ENCODE assay signal across 2 cellular contexts in the genomic region with DNA sequence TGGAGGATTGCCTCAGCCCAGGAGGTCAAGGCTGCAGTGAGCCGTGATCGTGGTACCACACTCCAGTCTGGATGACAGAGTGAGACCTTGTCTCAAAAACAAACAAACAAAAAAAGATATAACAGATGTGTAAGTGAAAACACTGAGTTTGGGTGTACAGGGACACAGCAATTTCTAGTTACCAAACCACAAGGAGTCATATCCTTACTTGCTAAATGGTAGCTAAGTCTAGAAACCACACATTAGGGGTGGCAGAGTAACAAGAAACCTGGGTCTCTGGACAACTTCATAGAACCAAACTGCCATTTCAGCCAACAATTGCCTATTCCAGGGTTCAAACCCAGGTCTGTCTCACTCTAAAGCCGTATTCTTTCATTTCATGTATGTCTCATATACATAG.
A peak's percentile ranks its signal among the peaks of the same experiment; 100 is the strongest.
TF ChIP-seq lines count a peak whose summit lies in the region.

No MANE protein-coding gene starts in this region.

TF ChIP-seq in HEK293, 187 proteins besides CTCF, POLR2A, EP300 and RAD21:
- TF ChIP-seq ZNF133 (tag by site-specific recombination; IDR thresholded peaks at IDR 0.05), result peak; percentile 25; the same call in 1 of the 2 replicates
- TF ChIP-seq, protein P1, sequence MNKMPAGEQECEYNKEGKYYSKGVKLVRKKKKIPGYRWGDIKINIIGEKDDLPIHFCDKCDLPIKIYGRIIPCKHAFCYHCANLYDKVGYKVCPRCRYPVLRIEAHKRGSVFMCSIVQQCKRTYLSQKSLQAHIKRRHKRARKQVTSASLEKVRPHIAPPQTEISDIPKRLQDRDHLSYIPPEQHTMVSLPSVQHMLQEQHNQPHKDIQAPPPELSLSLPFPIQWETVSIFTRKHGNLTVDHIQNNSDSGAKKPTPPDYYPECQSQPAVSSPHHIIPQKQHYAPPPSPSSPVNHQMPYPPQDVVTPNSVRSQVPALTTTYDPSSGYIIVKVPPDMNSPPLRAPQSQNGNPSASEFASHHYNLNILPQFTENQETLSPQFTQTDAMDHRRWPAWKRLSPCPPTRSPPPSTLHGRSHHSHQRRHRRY (tag by site-specific recombination; IDR thresholded peaks at IDR 0.05), result no peak

TF ChIP-seq in GM12878, 131 proteins besides CTCF, POLR2A, EP300 and RAD21:
- TF ChIP-seq RUNX3 (IDR thresholded peaks at IDR 0.05; ENCODE audit: low read length) (peak; percentile 56), ZNF622 (IDR thresholded peaks at IDR 0.05) (no peak), MYB (IDR thresholded peaks at IDR 0.05; ENCODE audit: borderline replicate concordance, low read depth, low read length) (no peak), POU2F2 (IDR thresholded peaks at IDR 0.05; ENCODE audit: borderline replicate concordance, low read depth, low read length) (no peak)
- TF ChIP-seq, protein P2, sequence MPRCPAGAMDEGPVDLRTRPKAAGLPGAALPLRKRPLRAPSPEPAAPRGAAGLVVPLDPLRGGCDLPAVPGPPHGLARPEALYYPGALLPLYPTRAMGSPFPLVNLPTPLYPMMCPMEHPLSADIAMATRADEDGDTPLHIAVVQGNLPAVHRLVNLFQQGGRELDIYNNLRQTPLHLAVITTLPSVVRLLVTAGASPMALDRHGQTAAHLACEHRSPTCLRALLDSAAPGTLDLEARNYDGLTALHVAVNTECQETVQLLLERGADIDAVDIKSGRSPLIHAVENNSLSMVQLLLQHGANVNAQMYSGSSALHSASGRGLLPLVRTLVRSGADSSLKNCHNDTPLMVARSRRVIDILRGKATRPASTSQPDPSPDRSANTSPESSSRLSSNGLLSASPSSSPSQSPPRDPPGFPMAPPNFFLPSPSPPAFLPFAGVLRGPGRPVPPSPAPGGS (IDR thresholded peaks at IDR 0.05; ENCODE audit: borderline replicate concordance, insufficient read depth, low read depth, low read length, poor library complexity, severe bottlenecking), result no peak
